8 cellular contexts compared by ENCODE assay signal in the genomic region with DNA sequence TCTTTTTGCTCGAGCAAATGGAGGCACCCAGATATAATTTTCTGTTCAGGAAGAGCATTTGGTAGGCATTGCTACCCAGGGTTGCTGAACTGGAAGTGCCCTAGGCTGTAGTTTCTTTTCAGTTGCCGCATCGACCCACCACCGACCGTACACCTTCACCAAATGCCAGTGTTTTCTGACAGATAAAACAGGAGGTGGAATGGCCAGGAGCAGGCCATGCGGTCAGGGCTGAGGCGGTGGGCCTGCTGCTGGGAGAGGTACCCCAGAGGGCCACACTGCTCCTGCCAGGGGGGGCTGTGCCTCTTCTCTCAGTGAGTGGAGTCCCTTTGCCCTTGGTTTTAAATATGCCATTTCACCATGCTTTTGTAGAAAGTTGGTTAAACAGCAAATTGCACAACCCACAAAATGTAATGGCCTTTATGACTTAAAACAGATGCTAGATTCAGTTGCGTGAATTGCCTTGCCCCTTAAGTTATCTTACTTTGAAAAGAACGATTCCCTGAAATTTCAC. TPM values are rescaled to one million over a fixed set of nuclear protein-coding genes. Genes with fewer than 3 reads are reported as not detected.
DNase-seq lines count a peak whose midpoint lies in the region; ATAC-seq and TF ChIP-seq lines count a peak whose summit lies in the region.

No MANE protein-coding gene starts in this region.

- peaks cover 86% of the 10 kb centered on the region for H3K79me2 ChIP-seq in GM23248 (ENCODE audit: insufficient read depth)

- DNase-seq in GM23248 (peak; percentile 73), globus pallidus (ENCODE audit: low spot score) (peak; percentile 27), epidermal melanocyte (ENCODE audit: insufficient read length, low spot score) (no peak)
- peak; percentile 20 for DNase-seq in activated CD8-positive, alpha-beta T cell treated with anti-CD3 and anti-CD28 coated beads for 36 hours
- peak; percentile 33 for DNase-seq in stimulated activated CD8-positive, alpha-beta memory T cell treated with anti-CD3 and anti-CD28 coated beads, Interleukin-4, amount 100 ng/mL, for 48 hours

- H3F3A ChIP-seq in GM23248 (ENCODE audit: insufficient read depth) = peaks cover 6% of the 10 kb centered on the region; the same call in 1 of the 2 replicates

- H3K9me2 ChIP-seq in GM23248 (ENCODE audit: insufficient read depth) = no peaks in the 10 kb centered on the region

- H3K4me2 ChIP-seq in GM23248 (ENCODE audit: unreplicated experiment) = peak overlapping the region; percentile 96

- intact Hi-C loops in activated CD8-positive, alpha-beta T cell treated with anti-CD3 and anti-CD28 coated beads for 36 hours (cut with micrococcal nuclease) = loop anchor here (5.0 kb wide), 1 partner anchor 35 kb away; a partner anchor contains a TSS

- H3K4me1 Mint-ChIP-seq in activated CD8-positive, alpha-beta T cell treated with anti-CD3 and anti-CD28 coated beads for 36 hours (ENCODE audit: low read depth) = peaks cover 61% of the 10 kb centered on the region

- in situ Hi-C loops in GM23248 (cut with MboI) = no loop called here

- H3K36me3 ChIP-seq in GM23248 (ENCODE audit: low read depth) = no peaks in the 10 kb centered on the region

- ATAC-seq in activated CD8-positive, alpha-beta T cell treated with anti-CD3 and anti-CD28 coated beads for 36 hours = no peak
- ATAC-seq in GM19395 (IDR thresholded peaks at IDR 0.05; ENCODE audit: unreplicated experiment) = no peak
- ATAC-seq in HG02610 (IDR thresholded peaks at IDR 0.05; ENCODE audit: unreplicated experiment) = no peak
- no peak for ATAC-seq in HG03045 (IDR thresholded peaks at IDR 0.05; ENCODE audit: unreplicated experiment)

- no peaks in the 10 kb centered on the region for H3K9me3 ChIP-seq in GM23248 (ENCODE audit: low read depth)

- no peaks in the 10 kb centered on the region for H3K27me3 ChIP-seq in GM23248 (replicated peaks; ENCODE audit: insufficient read depth)

- peak overlapping the region; percentile 86 for H2AFZ ChIP-seq in GM23248

- H3K9me3 Mint-ChIP-seq in activated CD8-positive, alpha-beta T cell treated with anti-CD3 and anti-CD28 coated beads for 36 hours = no peaks in the 10 kb centered on the region

- H3K4me3 Mint-ChIP-seq in activated CD8-positive, alpha-beta T cell treated with anti-CD3 and anti-CD28 coated beads for 36 hours = peak overlapping the region; percentile 82

- CTCF ChIA-PET in activated CD8-positive, alpha-beta T cell treated with anti-CD3 and anti-CD28 coated beads for 36 hours (lab: Charles Lee) = interaction anchor here (1.4 kb wide), 1 partner anchor 37 kb away, joined by 4 read pairs; a partner anchor contains a TSS

- H3K27ac Mint-ChIP-seq in activated CD8-positive, alpha-beta T cell treated with anti-CD3 and anti-CD28 coated beads for 36 hours = peak overlapping the region; percentile 93

- H3K27ac ChIP-seq in GM23248 = peak overlapping the region; percentile 73

- H3K4me3 ChIP-seq in GM23248 = peak overlapping the region; percentile 72

- no peaks in the 10 kb centered on the region for H3K27me3 Mint-ChIP-seq in activated CD8-positive, alpha-beta T cell treated with anti-CD3 and anti-CD28 coated beads for 36 hours

- H3K9ac ChIP-seq in GM23248 = peak overlapping the region; percentile 80

- H4K20me1 ChIP-seq in GM23248 (ENCODE audit: insufficient read depth) = no peaks in the 10 kb centered on the region

- POLR2A ChIA-PET in activated CD8-positive, alpha-beta T cell treated with anti-CD3 and anti-CD28 coated beads for 36 hours (lab: Charles Lee) = interaction anchor here (0.8 to 1.4 kb wide), 2 partner anchors 35 to 37 kb away, joined by 4 to 5 read pairs; a partner anchor contains a TSS

- TF ChIP-seq CTCF in activated CD8-positive, alpha-beta T cell treated with anti-CD3 and anti-CD28 coated beads for 36 hours (IDR thresholded peaks at IDR 0.05) = no peak

- no peaks in the 10 kb centered on the region for H3K36me3 Mint-ChIP-seq in activated CD8-positive, alpha-beta T cell treated with anti-CD3 and anti-CD28 coated beads for 36 hours (ENCODE audit: low read depth)

- 30 to 36% methylated on average over 9 of the region's 9 CpGs for WGBS in GM23248 (ENCODE audit: low coverage in 1 of 2, low lambda C conversion rate in 2 of 2, missing lambda C conversion rate in 2 of 2), 2 experiments

- H3K4me1 ChIP-seq in GM23248 (ENCODE audit: insufficient read depth) = peaks cover 16% of the 10 kb centered on the region

RNA-seq across cellular contexts. Expression of a gene that starts 36.5 kb away (rescaled TPM):
- 4.4 and 5.9 TPM in 2 replicates for total RNA-seq in GM23248 (2014; rRNA removed; shearing (Covaris generic))
- 2.2 and 2.4 TPM in 2 replicates for polyA plus RNA-seq in GM23248 (2016; fragmentation: Nextera tagmentation; extraction: Ambion mirVana)
- 10 to 100 TPM; 10.8 to 11.0 TPM for total RNA-seq in activated CD8-positive, alpha-beta T cell treated with anti-CD3 and anti-CD28 coated beads for 36 hours

RNA-seq across cellular contexts. Expression of a gene that starts 38.2 kb away (rescaled TPM):
- total RNA-seq in GM23248 (2014; rRNA removed; shearing (Covaris generic)) = 8.1 and 21.3 TPM in 2 replicates
- polyA plus RNA-seq in GM23248 (2016; fragmentation: Nextera tagmentation; extraction: Ambion mirVana) = 8.8 and 10.2 TPM in 2 replicates
- total RNA-seq in activated CD8-positive, alpha-beta T cell treated with anti-CD3 and anti-CD28 coated beads for 36 hours = 10 to 100 TPM; 20.0 to 21.1 TPM
